24 cellular contexts compared by ENCODE assay signal in genomic region chr11:72692498-72693237, GRCh38.
"Had no signal": no experiment of that assay in that cellular context is flagged by ENCODE, and none has a peak within 500 bp of the region (broad histone marks: within the 10 kb centered on the region; RNA-seq: fewer than 3 reads in every experiment).

No MANE protein-coding gene starts in this region.

- H3K4me1 ChIP-seq: foreskin keratinocyte, neural progenitor cell, transverse colon had no signal

- H3K4me1 Mint-ChIP-seq: activated B cell treated with CpG ODN at 0.5 μM for 24 hours; activated naive CD8-positive, alpha-beta T cell treated with anti-CD3 and anti-CD28 coated beads, Interleukin-2, amount 50 U/mL, for 24 hours; mesothelial cell of epicardium; neural progenitor cell had no signal

- ATAC-seq: activated naive CD8-positive, alpha-beta T cell treated with anti-CD3 and anti-CD28 coated beads, Interleukin-2, amount 50 U/mL, for 24 hours; foreskin keratinocyte; naive thymus-derived CD4-positive, alpha-beta T cell; T-cell had no signal

- H3K9me3 ChIP-seq: esophagus muscularis mucosa, transverse colon had no signal

- H3K9me3 Mint-ChIP-seq: activated B cell treated with CpG ODN at 0.5 μM for 24 hours; activated naive CD8-positive, alpha-beta T cell treated with anti-CD3 and anti-CD28 coated beads, Interleukin-2, amount 50 U/mL, for 24 hours; mesothelial cell of epicardium; naive thymus-derived CD4-positive, alpha-beta T cell; neural progenitor cell; T-cell had no signal

- FAIRE-seq: colon, islet of Langerhans had no signal

- H3K27ac ChIP-seq: esophagus muscularis mucosa, foreskin keratinocyte, neural progenitor cell, transverse colon had no signal

- H3K27me3 Mint-ChIP-seq: activated B cell treated with CpG ODN at 0.5 μM for 24 hours; activated naive CD8-positive, alpha-beta T cell treated with anti-CD3 and anti-CD28 coated beads, Interleukin-2, amount 50 U/mL, for 24 hours; naive thymus-derived CD4-positive, alpha-beta T cell; T-cell had no signal

- H3K4me3 ChIP-seq: esophagus muscularis mucosa, neural progenitor cell, transverse colon had no signal

- H3K36me3 ChIP-seq: neural progenitor cell had no signal

- H3K27me3 ChIP-seq: esophagus muscularis mucosa, foreskin keratinocyte, neural progenitor cell, transverse colon had no signal

- H3K27ac Mint-ChIP-seq: activated B cell treated with CpG ODN at 0.5 μM for 24 hours; activated naive CD8-positive, alpha-beta T cell treated with anti-CD3 and anti-CD28 coated beads, Interleukin-2, amount 50 U/mL, for 24 hours; mesothelial cell of epicardium; neural progenitor cell; T-cell had no signal

- H3K4me3 Mint-ChIP-seq: activated B cell treated with CpG ODN at 0.5 μM for 24 hours; activated naive CD8-positive, alpha-beta T cell treated with anti-CD3 and anti-CD28 coated beads, Interleukin-2, amount 50 U/mL, for 24 hours; mesothelial cell of epicardium; naive thymus-derived CD4-positive, alpha-beta T cell; neural progenitor cell; T-cell had no signal

- DNase-seq: activated B cell treated with CpG ODN at 0.5 μM for 24 hours; activated CD4-positive, alpha-beta T cell treated with anti-CD3 and anti-CD28 coated beads, Interleukin-2, amount 50 U/mL, for 4 hours; activated CD8-positive, alpha-beta memory T cell treated with anti-CD3 and anti-CD28 coated beads for 24 hours; activated gamma-delta T cell; activated naive CD4-positive, alpha-beta T cell treated with anti-CD3 and anti-CD28 coated beads, Interleukin-2, amount 50 U/mL, for 16 hours; activated naive CD8-positive, alpha-beta T cell treated with anti-CD3 and anti-CD28 coated beads, Interleukin-2, amount 50 U/mL, for 24 hours; activated T-cell treated with anti-CD3 and anti-CD28 coated beads, Interleukin-2, amount 50 U/mL, for 1 hour; amygdala; dermis blood vessel endothelial cell; effector CD4-positive, alpha-beta T cell; foreskin keratinocyte; mammary epithelial cell; naive thymus-derived CD4-positive, alpha-beta T cell; right cardiac atrium; stimulated activated CD4-positive, alpha-beta T cell treated with anti-CD3 and anti-CD28 coated beads, Interleukin-15, amount 100 ng/mL, for 24 hours; stimulated activated CD4-positive, alpha-beta T cell treated with anti-CD3 and anti-CD28 coated beads, Interleukin-2, amount 100 ng/mL, for 24 hours; stimulated activated naive CD4-positive, alpha-beta T cell; T-cell; transverse colon had no signal
